8 cellular contexts compared by ENCODE assay signal in the genomic region with DNA sequence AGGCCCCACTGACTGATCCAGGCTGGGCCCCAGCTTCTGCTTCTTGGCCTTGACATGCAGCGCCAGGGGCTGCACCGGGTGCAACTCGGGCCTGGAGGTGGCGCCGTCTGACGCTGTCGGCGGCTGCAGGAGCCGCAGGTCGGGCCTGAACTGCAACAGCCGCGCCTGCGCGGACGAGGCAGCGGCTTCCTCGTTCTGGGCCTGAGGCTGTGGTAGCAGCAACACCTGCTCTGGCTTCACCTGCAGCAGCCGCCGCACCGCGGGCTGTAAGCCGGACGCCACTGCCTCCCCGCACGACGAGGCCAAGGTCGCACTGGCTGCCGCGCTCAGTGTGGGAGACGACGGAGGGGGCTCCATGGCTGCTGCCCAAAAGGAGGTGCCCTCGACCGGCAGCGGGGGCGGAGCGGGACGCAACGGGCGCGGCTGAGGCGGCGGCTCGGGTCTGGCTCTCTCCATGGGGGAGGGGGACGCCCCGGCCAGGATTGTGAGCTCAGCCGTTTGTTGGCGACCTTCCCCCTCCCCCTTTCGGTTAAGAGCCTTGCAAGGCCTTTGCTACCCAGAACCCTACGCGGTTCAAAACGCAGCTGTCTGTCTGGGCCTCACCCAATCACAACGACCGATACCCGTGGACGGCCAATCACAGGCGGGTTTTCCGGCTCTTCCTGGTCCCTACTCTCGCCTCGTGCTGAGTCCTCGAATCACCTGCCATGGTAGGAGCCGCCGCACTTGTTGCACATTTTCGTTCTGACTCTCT. TPM values are rescaled to one million over a fixed set of nuclear protein-coding genes. Genes with fewer than 3 reads are reported as not detected.
DNase-seq lines count a peak whose midpoint lies in the region; ATAC-seq lines count a peak whose summit lies in the region.

No MANE protein-coding gene starts in this region.

- no peak overlapping the region for H3K27ac ChIP-seq in skeletal muscle tissue (ENCODE audit: low read depth, low read length)

- H3K36me3 ChIP-seq in skeletal muscle tissue (ENCODE audit: control insufficient read depth in 3 of 3, insufficient read depth in 3 of 3, low read length in 3 of 3) = no peaks in the 10 kb centered on the region

- no peaks in the 10 kb centered on the region for H3K4me1 ChIP-seq in skeletal muscle tissue (ENCODE audit: control insufficient read depth in 3 of 3, insufficient read depth in 3 of 3, low read length in 3 of 3)

- DNase-seq in NCI-H1417 treated with DMSO at 0.1 percent for 48 hours (lab: John Stamatoyannopoulos, UW) (peak; percentile 62), cardiac septum (ENCODE audit: low spot score) (peak; percentile 88), A172 (ENCODE audit: low spot score) (no peak), NCI-H1930 (lab: John Stamatoyannopoulos, UW) (no peak), SHP77 (lab: John Stamatoyannopoulos, UW) (no peak)
- peak; percentile 93 for DNase-seq in activated effector memory CD4-positive, alpha-beta T cell treated with anti-CD3 and anti-CD28 coated beads, Interleukin-2, amount 50 U/mL, for 16 hours

- intact Hi-C loops in cardiac septum (cut with DNase I) = no loop called here

- H3K9me3 ChIP-seq in skeletal muscle tissue (ENCODE audit: control insufficient read depth in 3 of 3, low read length in 3 of 3) = peaks cover 0 to 5% (median 0%) of the 10 kb centered on the region in 3 donors

- H3K4me3 ChIP-seq in skeletal muscle tissue (ENCODE audit: low read length in 3 of 3) = peak overlapping the region; percentile 43 to 66 (median 52)

- peaks cover 2 to 8% (median 7%) of the 10 kb centered on the region in 3 donors for H3K27me3 ChIP-seq in skeletal muscle tissue (ENCODE audit: control insufficient read depth in 3 of 3, insufficient read depth in 3 of 3, low read length in 3 of 3)

- ATAC-seq in GM19463 (IDR thresholded peaks at IDR 0.05; ENCODE audit: unreplicated experiment) = peak; percentile 97

- peak overlapping the region in 1 of 3 donors; percentile 33 for H3K9ac ChIP-seq in skeletal muscle tissue (ENCODE audit: low read depth in 1 of 3, low read length in 3 of 3)

RNA-seq across cellular contexts. Expression of a gene that starts 0.4 kb away (rescaled TPM):
- total RNA-seq in cardiac septum (0.13 TPM), skeletal muscle tissue (not detected)
- not detected in 2 replicates for total RNA-seq in A172 (2014; rRNA removed; shearing (Covaris generic))

RNA-seq across cellular contexts. Expression of a gene that starts 19.5 kb away (rescaled TPM):
- total RNA-seq in cardiac septum (not detected), skeletal muscle tissue (not detected)
- total RNA-seq in A172 (2014; rRNA removed; shearing (Covaris generic)) = not detected in 2 replicates

Comparison
In these comparisons a context has a peak if more than half of its experiments do, and no peak if none do; other contexts are left out.
1. DNase-seq: peak in NCI-H1417 treated with DMSO at 0.1 percent for 48 hours (single experiment), activated effector memory CD4-positive, alpha-beta T cell treated with anti-CD3 and anti-CD28 coated beads, Interleukin-2, amount 50 U/mL, for 16 hours (single experiment) and cardiac septum (single experiment); none in A172 (single experiment), NCI-H1930 (0 of 2) and SHP77 (0 of 2).